In genomic region chr2:85437488-85438290, GRCh38 we compare ENCODE assay signal across 8 cellular contexts. TPM values are rescaled to one million over a fixed set of nuclear protein-coding genes. Genes with fewer than 3 reads are reported as not detected.
DNase-seq lines count a peak whose midpoint lies in the region; ATAC-seq and TF ChIP-seq lines count a peak whose summit lies in the region.

No MANE protein-coding gene starts in this region.

- no peaks in the 10 kb centered on the region for H3K9me3 ChIP-seq in mesenchymal stem cell (ENCODE audit: control insufficient read depth, low read length)

- H3K4me1 ChIP-seq in ACC112 (ENCODE audit: control insufficient read depth, insufficient read depth, low read length, unreplicated experiment) (peaks cover 35% of the 10 kb centered on the region), mesenchymal stem cell (ENCODE audit: control insufficient read depth, insufficient read depth, low read depth, low read length) (peaks cover 54% of the 10 kb centered on the region)

- H4K8ac ChIP-seq in mesenchymal stem cell (ENCODE audit: low read length): peak overlapping the region; percentile 100

- POLR2A ChIA-PET in activated CD8-positive, alpha-beta T cell treated with anti-CD3 and anti-CD28 coated beads for 36 hours (lab: Charles Lee): interaction anchor here (0.7 to 24.1 kb wide), 15 partner anchors 8 to 181 kb away, joined by 3 to 382 read pairs (median 4); partner anchors contain the start of genes C2orf68, MAT2A, RETSAT and TGOLN2

- ATAC-seq in GM18861 (IDR thresholded peaks at IDR 0.05; ENCODE audit: unreplicated experiment) (peak; percentile 74), HG03064 (IDR thresholded peaks at IDR 0.05; ENCODE audit: low read depth, unreplicated experiment) (peak; percentile 78)
- ATAC-seq in activated CD8-positive, alpha-beta T cell treated with anti-CD3 and anti-CD28 coated beads for 36 hours: peak; percentile 79

- peak overlapping the region; percentile 91 to 98 for H3K18ac ChIP-seq in mesenchymal stem cell (ENCODE audit: low read depth in 1 of 2, low read length in 2 of 2)

- H3K4me3 ChIP-seq in ACC112 (ENCODE audit: low read depth, low read length) (peak overlapping the region; percentile 70), mesenchymal stem cell (ENCODE audit: insufficient read depth in 1 of 2, low read depth in 1 of 2, low read length in 2 of 2) (peak overlapping the region in 1 of 2 experiments; percentile 61)

- peak overlapping the region; percentile 78 for H3K4me3 Mint-ChIP-seq in activated CD8-positive, alpha-beta T cell treated with anti-CD3 and anti-CD28 coated beads for 36 hours

- H2AK5ac ChIP-seq in mesenchymal stem cell (ENCODE audit: low read length, severe bottlenecking): no peak overlapping the region

- H3K9ac ChIP-seq in mesenchymal stem cell (ENCODE audit: low read length): peak overlapping the region; percentile 85

- H3K27ac ChIP-seq in ACC112 (ENCODE audit: low read depth, low read length) (peak overlapping the region; percentile 87), mesenchymal stem cell (ENCODE audit: low read length, poor library complexity, severe bottlenecking) (peak overlapping the region; percentile 56)

- no peaks in the 10 kb centered on the region for H3K27me3 ChIP-seq in ACC112 (ENCODE audit: insufficient read depth, low read length)
- H3K27me3 ChIP-seq in mesenchymal stem cell (ENCODE audit: control insufficient read depth in 1 of 2, insufficient read depth in 1 of 2, low read length in 2 of 2): no peaks in the 10 kb centered on the region

- H3K36me3 ChIP-seq in ACC112 (ENCODE audit: insufficient read depth, low read length): no peaks in the 10 kb centered on the region
- H3K36me3 ChIP-seq in mesenchymal stem cell (ENCODE audit: control insufficient read depth in 1 of 2, insufficient read depth in 2 of 2, low read depth in 1 of 2, low read length in 2 of 2): no peaks in the 10 kb centered on the region

- 7% methylated on average over 58 of the region's 69 CpGs for WGBS in mesenchymal stem cell

- H3K23ac ChIP-seq in mesenchymal stem cell (ENCODE audit: low read length in 2 of 2): peak overlapping the region in 1 of 2 experiments; percentile 46

- intact Hi-C loops in activated CD8-positive, alpha-beta T cell treated with anti-CD3 and anti-CD28 coated beads for 36 hours (cut with micrococcal nuclease): no loop called here

- peak overlapping the region; percentile 88 for H2BK15ac ChIP-seq in mesenchymal stem cell (ENCODE audit: low read depth, poor library complexity, severe bottlenecking)

- H2BK12ac ChIP-seq in mesenchymal stem cell (ENCODE audit: low read length in 2 of 2): peak overlapping the region; percentile 46 to 96

- H3K27ac Mint-ChIP-seq in activated CD8-positive, alpha-beta T cell treated with anti-CD3 and anti-CD28 coated beads for 36 hours: peak overlapping the region; percentile 93

- peak overlapping the region in 1 of 2 experiments; percentile 68 for H3K14ac ChIP-seq in mesenchymal stem cell (ENCODE audit: low read length in 2 of 2)

- H3K4ac ChIP-seq in mesenchymal stem cell (ENCODE audit: low read depth in 1 of 2, low read length in 2 of 2): peak overlapping the region; percentile 90 to 91

- peak overlapping the region; percentile 18 for H3K4me2 ChIP-seq in mesenchymal stem cell (ENCODE audit: low read length, poor library complexity, severe bottlenecking)

- peak overlapping the region; percentile 24 for H2BK120ac ChIP-seq in mesenchymal stem cell (ENCODE audit: low read depth, low read length)

- peaks cover 30% of the 10 kb centered on the region for H3K4me1 Mint-ChIP-seq in activated CD8-positive, alpha-beta T cell treated with anti-CD3 and anti-CD28 coated beads for 36 hours (ENCODE audit: low read depth)

- H4K91ac ChIP-seq in mesenchymal stem cell (ENCODE audit: low read length): peak overlapping the region; percentile 84

- DNase-seq in NCI-H510A treated with DMSO at 0.1 percent for 48 hours (lab: John Stamatoyannopoulos, UW) (peak; percentile 72), mesenchymal stem cell (peak; percentile 93)
- peak; percentile 83 for DNase-seq in activated CD8-positive, alpha-beta T cell treated with anti-CD3 and anti-CD28 coated beads for 36 hours
- DNase-seq in effector CD8-positive, alpha-beta T cell (lab: John Stamatoyannopoulos, UW): peak; percentile 50
- peak; percentile 50 for DNase-seq in stimulated activated CD8-positive, alpha-beta memory T cell treated with anti-CD3 and anti-CD28 coated beads, Interleukin-12 subunit alpha, Interleukin-12 subunit beta, amount 100 ng/mL, for 24 hours (ENCODE audit: extremely low read depth)

- no peaks in the 10 kb centered on the region for H3K9me3 Mint-ChIP-seq in activated CD8-positive, alpha-beta T cell treated with anti-CD3 and anti-CD28 coated beads for 36 hours

- TF ChIP-seq CTCF in activated CD8-positive, alpha-beta T cell treated with anti-CD3 and anti-CD28 coated beads for 36 hours (IDR thresholded peaks at IDR 0.05): no peak

- CTCF ChIA-PET in activated CD8-positive, alpha-beta T cell treated with anti-CD3 and anti-CD28 coated beads for 36 hours (lab: Charles Lee): interaction anchor here (0.9 to 2.6 kb wide), 8 partner anchors 16 to 200 kb away, joined by 3 to 17 read pairs (median 4); partner anchors contain the start of genes GGCX and MAT2A

- H2AFZ ChIP-seq in ACC112 (ENCODE audit: low read length, unreplicated experiment): no peak overlapping the region
- H2AFZ ChIP-seq in mesenchymal stem cell (ENCODE audit: low read depth, low read length): peak overlapping the region; percentile 18

- H3K79me2 ChIP-seq in ACC112 (ENCODE audit: control insufficient read depth, insufficient read depth, low read length, unreplicated experiment): no peaks in the 10 kb centered on the region

- H3K27me3 Mint-ChIP-seq in activated CD8-positive, alpha-beta T cell treated with anti-CD3 and anti-CD28 coated beads for 36 hours: no peaks in the 10 kb centered on the region

- no peaks in the 10 kb centered on the region for H3K79me1 ChIP-seq in mesenchymal stem cell (replicated peaks; ENCODE audit: low read length, poor library complexity, severe bottlenecking)

- no peaks in the 10 kb centered on the region for H3K36me3 Mint-ChIP-seq in activated CD8-positive, alpha-beta T cell treated with anti-CD3 and anti-CD28 coated beads for 36 hours (ENCODE audit: low read depth)

- H2BK5ac ChIP-seq in mesenchymal stem cell (ENCODE audit: low read depth, low read length, poor library complexity, severe bottlenecking): no peak overlapping the region

RNA-seq across cellular contexts. Expression of gene SH2D6, which starts 19.2 kb away (rescaled TPM):
- under 1 TPM; 0.77 to 0.96 TPM for total RNA-seq in activated CD8-positive, alpha-beta T cell treated with anti-CD3 and anti-CD28 coated beads for 36 hours
- not detected for polyA plus RNA-seq in mesenchymal stem cell (2013, experiment 1 of 2)
- polyA plus RNA-seq in mesenchymal stem cell (2013, experiment 2 of 2): 0.14 TPM

RNA-seq across cellular contexts. Expression of gene CAPG, which starts 27.5 kb away (rescaled TPM):
- total RNA-seq in activated CD8-positive, alpha-beta T cell treated with anti-CD3 and anti-CD28 coated beads for 36 hours: 10 to 100 TPM; 18.7 to 19.3 TPM
- 109 TPM for polyA plus RNA-seq in mesenchymal stem cell (2013, experiment 1 of 2)
- polyA plus RNA-seq in mesenchymal stem cell (2013, experiment 2 of 2): 105 TPM
